In the genomic region with DNA sequence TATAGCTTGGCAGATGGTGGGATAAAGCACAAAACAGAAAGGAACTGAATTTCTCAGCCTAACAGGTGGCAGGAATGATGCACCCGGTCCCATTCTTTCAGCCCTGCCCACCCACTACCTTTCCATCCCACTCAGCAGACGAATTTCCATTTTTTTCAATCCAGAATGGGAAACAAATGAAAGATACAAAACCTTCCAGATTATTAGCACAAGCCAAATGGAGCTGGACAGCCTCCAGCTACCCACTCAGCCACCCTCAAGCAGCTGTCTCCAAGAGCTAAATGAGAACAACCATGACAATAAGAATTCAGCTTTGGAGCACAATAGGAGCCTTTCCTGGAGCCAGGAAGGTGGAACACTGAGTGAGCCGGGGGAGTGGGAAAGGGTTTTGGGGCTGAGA, we compare ENCODE assay signal across 27 cellular contexts.
DNase-seq lines count a peak whose midpoint lies in the region; ATAC-seq and TF ChIP-seq lines count a peak whose summit lies in the region.
"Had no signal": no experiment of that assay in that cellular context is flagged by ENCODE, and none has a peak within 500 bp of the region (broad histone marks: within the 10 kb centered on the region; RNA-seq: fewer than 3 reads in every experiment).

No MANE protein-coding gene starts in this region.

- H3K4me3 Mint-ChIP-seq in progenitor cell of endocrine pancreas (ENCODE audit: low read depth), result no peak overlapping the region
- no peak overlapping the region for H3K4me3 Mint-ChIP-seq in activated CD8-positive, alpha-beta memory T cell treated with anti-CD3 and anti-CD28 coated beads, Interleukin-2, amount 10 ng/mL, durations not matched to agents 7 days and 5 days
- H3K4me3 Mint-ChIP-seq: CD4-positive, CD25-positive, alpha-beta regulatory T cell; central memory CD8-positive, alpha-beta T cell; HFFc6; IgD-negative memory B cell; neural progenitor cell; T-helper 1 cell treated with Interleukin-12 subunit alpha and Interleukin-12 subunit beta and Interleukin-4 antibody, amounts not matched to agents 30 μg/mL and 1 μg/mL, for 36 hours had no signal

- no peak overlapping the region for H3K4me3 ChIP-seq in dorsolateral prefrontal cortex
- H3K4me3 ChIP-seq: left lung, neural progenitor cell, spleen, vagina had no signal

- no peaks in the 10 kb centered on the region for H3K27me3 ChIP-seq in dorsolateral prefrontal cortex
- H3K27me3 ChIP-seq: left lung, neural progenitor cell, vagina had no signal

- no peak overlapping the region for H3K27ac Mint-ChIP-seq in progenitor cell of endocrine pancreas
- H3K27ac Mint-ChIP-seq in activated CD8-positive, alpha-beta memory T cell treated with anti-CD3 and anti-CD28 coated beads, Interleukin-2, amount 10 ng/mL, durations not matched to agents 7 days and 5 days, result no peak overlapping the region
- H3K27ac Mint-ChIP-seq: HFFc6; IgD-negative memory B cell; neural progenitor cell; T-helper 1 cell treated with Interleukin-12 subunit alpha and Interleukin-12 subunit beta and Interleukin-4 antibody, amounts not matched to agents 30 μg/mL and 1 μg/mL, for 36 hours had no signal

- ATAC-seq in activated CD8-positive, alpha-beta memory T cell treated with anti-CD3 and anti-CD28 coated beads, Interleukin-2, amount 10 ng/mL, durations not matched to agents 7 days and 5 days, result no peak
- ATAC-seq: left lung, PC-3 had no signal

- peak overlapping the region in 9 of 59 donors; percentile 0 to 60 (median 43) for H3K27ac ChIP-seq in dorsolateral prefrontal cortex
- H3K27ac ChIP-seq: left lung, neural progenitor cell, spleen, vagina, VCaP had no signal

- CTCF ChIA-PET in activated CD8-positive, alpha-beta memory T cell treated with anti-CD3 and anti-CD28 coated beads, Interleukin-2, amount 10 ng/mL, durations not matched to agents 7 days and 5 days (lab: Charles Lee), result no interaction called here

- H3K36me3 Mint-ChIP-seq in progenitor cell of endocrine pancreas (ENCODE audit: insufficient read depth), result no peaks in the 10 kb centered on the region
- no peaks in the 10 kb centered on the region for H3K36me3 Mint-ChIP-seq in activated CD8-positive, alpha-beta memory T cell treated with anti-CD3 and anti-CD28 coated beads, Interleukin-2, amount 10 ng/mL, durations not matched to agents 7 days and 5 days
- H3K36me3 Mint-ChIP-seq: CD4-positive, CD25-positive, alpha-beta regulatory T cell; neural progenitor cell had no signal

- peaks cover 8% of the 10 kb centered on the region for H3K27me3 Mint-ChIP-seq in progenitor cell of endocrine pancreas
- H3K27me3 Mint-ChIP-seq in activated CD8-positive, alpha-beta memory T cell treated with anti-CD3 and anti-CD28 coated beads, Interleukin-2, amount 10 ng/mL, durations not matched to agents 7 days and 5 days, result no peaks in the 10 kb centered on the region
- H3K27me3 Mint-ChIP-seq: CD4-positive, CD25-positive, alpha-beta regulatory T cell; IgD-negative memory B cell had no signal

- no peaks in the 10 kb centered on the region for H3K4me1 Mint-ChIP-seq in progenitor cell of endocrine pancreas (ENCODE audit: low read depth)
- H3K4me1 Mint-ChIP-seq in activated CD8-positive, alpha-beta memory T cell treated with anti-CD3 and anti-CD28 coated beads, Interleukin-2, amount 10 ng/mL, durations not matched to agents 7 days and 5 days, result no peaks in the 10 kb centered on the region
- H3K4me1 Mint-ChIP-seq: CD4-positive, CD25-positive, alpha-beta regulatory T cell; central memory CD8-positive, alpha-beta T cell; IgD-negative memory B cell had no signal

- H3K9me3 Mint-ChIP-seq in progenitor cell of endocrine pancreas (ENCODE audit: low read depth), result no peaks in the 10 kb centered on the region
- H3K9me3 Mint-ChIP-seq in activated CD8-positive, alpha-beta memory T cell treated with anti-CD3 and anti-CD28 coated beads, Interleukin-2, amount 10 ng/mL, durations not matched to agents 7 days and 5 days (ENCODE audit: low read depth), result no peaks in the 10 kb centered on the region
- H3K9me3 Mint-ChIP-seq: central memory CD8-positive, alpha-beta T cell; HFFc6; IgD-negative memory B cell; T-helper 1 cell treated with Interleukin-12 subunit alpha and Interleukin-12 subunit beta and Interleukin-4 antibody, amounts not matched to agents 30 μg/mL and 1 μg/mL, for 36 hours had no signal

- TF ChIP-seq CTCF in dorsolateral prefrontal cortex (IDR thresholded peaks at IDR 0.05 in 54 of 56, conservative IDR thresholded peaks at IDR 0.05 in 2 of 56; ENCODE audit: low read depth in 1 of 56, partially characterized antibody in 56 of 56), result no peak
- no peak for TF ChIP-seq CTCF in progenitor cell of endocrine pancreas (IDR thresholded peaks at IDR 0.05; ENCODE audit: unreplicated experiment)

- DNase-seq in D341Med (ENCODE audit: low spot score) (peak; percentile 14), NCI-H1105 treated with DMSO at 0.1 percent for 48 hours (lab: John Stamatoyannopoulos, UW) (peak; percentile 97), NCI-H446 treated with DMSO at 0.1 percent for 48 hours (lab: John Stamatoyannopoulos, UW) (peak; percentile 89), dorsolateral prefrontal cortex (peak in 9 of 10 donors; percentile 7 to 69 (median 47)), progenitor cell of endocrine pancreas (ENCODE audit: low spot score, unreplicated experiment) (no peak), AG20443 (ENCODE audit: low spot score) (no peak), iPS-NIHi11 (ENCODE audit: low spot score) (no peak)
- no peak for DNase-seq in activated CD8-positive, alpha-beta memory T cell treated with anti-CD3 and anti-CD28 coated beads, Interleukin-2, amount 10 ng/mL, durations not matched to agents 7 days and 5 days
- DNase-seq: activated CD4-positive, alpha-beta T cell treated with anti-CD3 and anti-CD28 coated beads, Interleukin-2, amount 50 U/mL, for 4 hours; activated naive CD4-positive, alpha-beta T cell treated with Interleukin-2 at 50 U/mL for 16 hours; activated T-cell treated with anti-CD3 and anti-CD28 coated beads, Interleukin-2, amount 50 U/mL, for 1 hour; CD4-positive, CD25-positive, alpha-beta regulatory T cell; HFFc6; left lung; midbrain; MM.1S; NCI-H510A; PC-3; SHP77 treated with DMSO at 0.1 percent for 48 hours; spleen; stimulated activated CD8-positive, alpha-beta memory T cell treated with anti-CD3 and anti-CD28 coated beads, Interleukin-4, amount 100 ng/mL, for 48 hours had no signal

- intact Hi-C loops in dorsolateral prefrontal cortex (cut with DNase I), result no loop called here

Comparison
In these comparisons a context has a peak if more than half of its experiments do, and no peak if none do; other contexts are left out.
1. DNase-seq: peak in D341Med (single experiment), NCI-H1105 treated with DMSO at 0.1 percent for 48 hours (single experiment), NCI-H446 treated with DMSO at 0.1 percent for 48 hours (single experiment) and dorsolateral prefrontal cortex (9 of 10); none in progenitor cell of endocrine pancreas (single experiment), activated CD8-positive, alpha-beta memory T cell treated with anti-CD3 and anti-CD28 coated beads, Interleukin-2, amount 10 ng/mL, durations not matched to agents 7 days and 5 days (single experiment), AG20443 (single experiment) and iPS-NIHi11 (single experiment).